In the genomic region with DNA sequence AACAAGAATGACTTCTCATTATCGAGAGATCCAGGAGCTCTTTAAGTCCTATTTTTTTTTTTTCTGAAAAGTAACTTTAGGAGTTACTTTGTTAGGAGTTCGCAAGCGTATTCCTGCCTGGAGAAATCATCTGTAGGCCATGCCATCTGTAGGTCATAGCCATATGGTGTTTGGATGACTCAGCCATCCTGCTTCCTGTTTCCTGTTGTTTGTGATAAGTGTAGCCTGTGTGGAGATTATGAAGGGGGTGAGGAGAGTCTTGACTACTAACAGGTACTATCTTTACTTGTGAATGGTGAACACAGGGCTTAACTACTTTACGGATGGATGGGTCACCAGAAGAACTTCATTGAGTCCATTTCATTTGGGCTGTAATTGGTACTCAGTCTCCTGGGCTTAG, we compare ENCODE assay signal across 17 cellular contexts.
A peak's percentile ranks its signal among the peaks of the same experiment; 100 is the strongest.
DNase-seq lines count a peak whose midpoint lies in the region; ATAC-seq lines count a peak whose summit lies in the region.
"Had no signal": no experiment of that assay in that cellular context is flagged by ENCODE, and none has a peak within 500 bp of the region (broad histone marks: within the 10 kb centered on the region; RNA-seq: fewer than 3 reads in every experiment).

No MANE protein-coding gene starts in this region.

- H4K5ac ChIP-seq in mesendoderm (ENCODE audit: low read length), result no peak overlapping the region

- H3K27me3 ChIP-seq in GM23248 (replicated peaks; ENCODE audit: insufficient read depth) (no peaks in the 10 kb centered on the region), mesendoderm (ENCODE audit: insufficient read depth, low read length, poor library complexity) (no peaks in the 10 kb centered on the region)

- no peak overlapping the region for H2AK5ac ChIP-seq in mesendoderm (ENCODE audit: low read length)

- H3K79me1 ChIP-seq in mesendoderm (ENCODE audit: low read length), result no peaks in the 10 kb centered on the region

- H3K79me2 ChIP-seq in GM23248 (ENCODE audit: insufficient read depth) (no peaks in the 10 kb centered on the region), mesendoderm (ENCODE audit: control insufficient read depth, insufficient read depth, low read length) (no peaks in the 10 kb centered on the region)

- H4K8ac ChIP-seq in mesendoderm (ENCODE audit: low read depth, low read length), result no peak overlapping the region

- no peak overlapping the region for H3K18ac ChIP-seq in mesendoderm (ENCODE audit: low read length)

- no peak overlapping the region for H3K23ac ChIP-seq in mesendoderm (ENCODE audit: low read length)

- in situ Hi-C loops in GM23248 (cut with MboI), result no loop called here

- ATAC-seq in GM21360 (IDR thresholded peaks at IDR 0.05; ENCODE audit: unreplicated experiment), result no peak
- ATAC-seq: activated T-helper 17 cell treated with anti-CD3 and anti-CD28 coated beads, Interleukin-2, amount 50 U/mL, for 72 hours; stimulated activated naive CD8-positive, alpha-beta T cell treated with anti-CD3 and anti-CD28 coated beads, Interleukin-15, Interleukin-2, amounts not matched to agents 100 U/mL and 50 U/mL, for 24 hours had no signal

- no peak overlapping the region for H3K27ac ChIP-seq in GM23248
- no peak overlapping the region for H3K27ac ChIP-seq in mesendoderm (ENCODE audit: low read depth, low read length)

- H2BK120ac ChIP-seq in mesendoderm (ENCODE audit: low read depth, low read length), result no peak overlapping the region

- no peak overlapping the region for H2BK5ac ChIP-seq in mesendoderm (ENCODE audit: low read length)

- no peaks in the 10 kb centered on the region for H3K4me1 ChIP-seq in GM23248 (ENCODE audit: insufficient read depth)
- no peaks in the 10 kb centered on the region for H3K4me1 ChIP-seq in mesendoderm (ENCODE audit: control insufficient read depth, low read depth, low read length)

- DNase-seq in GM23248 (peak; percentile 9), NCI-H69 (lab: John Stamatoyannopoulos, UW) (peak; percentile 8), dermis blood vessel endothelial cell (peak; percentile 90), mesendoderm (peak; percentile 45), kidney glomerular epithelial cell (lab: John Stamatoyannopoulos, UW) (no peak), nucleus accumbens (lab: John Stamatoyannopoulos, UW) (no peak)
- DNase-seq: activated B cell treated with CpG ODN at 0.5 μM for 24 hours; activated CD8-positive, alpha-beta memory T cell treated with anti-CD3 and anti-CD28 coated beads for 24 hours; central memory CD4-positive, alpha-beta T cell; DMS153; NCI-H187; NCI-H510A; retina; stimulated activated naive CD8-positive, alpha-beta T cell treated with anti-CD3 and anti-CD28 coated beads, Interleukin-15, Interleukin-2, amounts not matched to agents 100 U/mL and 50 U/mL, for 24 hours; trophoblast cell had no signal

- H3K9me3 ChIP-seq in GM23248 (ENCODE audit: low read depth), result no peaks in the 10 kb centered on the region

- no peaks in the 10 kb centered on the region for H3F3A ChIP-seq in GM23248 (ENCODE audit: insufficient read depth)

- no peaks in the 10 kb centered on the region for H4K20me1 ChIP-seq in GM23248 (ENCODE audit: insufficient read depth)

- H2BK15ac ChIP-seq in mesendoderm (replicated peaks; ENCODE audit: low read depth), result no peak overlapping the region

- no peak overlapping the region for H3K56ac ChIP-seq in mesendoderm (ENCODE audit: low read length)

- H3K4me3 ChIP-seq in GM23248 (no peak overlapping the region), mesendoderm (ENCODE audit: low read length) (no peak overlapping the region)

- H3K4ac ChIP-seq in mesendoderm (ENCODE audit: low read depth, low read length), result no peak overlapping the region

- no peak overlapping the region for H3K4me2 ChIP-seq in GM23248 (ENCODE audit: unreplicated experiment)
- no peak overlapping the region for H3K4me2 ChIP-seq in mesendoderm (ENCODE audit: low read length)

- no peak overlapping the region for H3K9ac ChIP-seq in GM23248
- H3K9ac ChIP-seq in mesendoderm (ENCODE audit: low read length), result no peak overlapping the region

- H3K9me2 ChIP-seq in GM23248 (ENCODE audit: insufficient read depth), result no peaks in the 10 kb centered on the region

- H3K36me3 ChIP-seq in GM23248 (ENCODE audit: low read depth) (no peaks in the 10 kb centered on the region), mesendoderm (ENCODE audit: control insufficient read depth, insufficient read depth, low read length) (no peaks in the 10 kb centered on the region)

- no peak overlapping the region for H2AFZ ChIP-seq in GM23248

- WGBS in GM23248 (ENCODE audit: low coverage in 1 of 2, low lambda C conversion rate in 2 of 2, missing lambda C conversion rate in 2 of 2), 2 experiments, result 82 to 88% methylated on average over 4 of the region's 4 CpGs
- no CpG with 5 or more reads among the region's 4 CpGs for WGBS in mesendoderm (ENCODE audit: extremely low coverage, insufficient coverage, low lambda C conversion rate)

Comparison
In these comparisons a context has a peak if more than half of its experiments do, and no peak if none do; other contexts are left out.
1. DNase-seq: peak in GM23248 (single experiment), NCI-H69 (single experiment), dermis blood vessel endothelial cell (single experiment) and mesendoderm (single experiment); none in kidney glomerular epithelial cell (single experiment) and nucleus accumbens (0 of 56).